Comparison of ENCODE assay signal across 17 cellular contexts in genomic region chr10:51144161-51144781, GRCh38.
DNase-seq lines count a peak whose midpoint lies in the region; ATAC-seq lines count a peak whose summit lies in the region.
"Had no signal": no experiment of that assay in that cellular context is flagged by ENCODE, and none has a peak within 500 bp of the region (broad histone marks: within the 10 kb centered on the region; RNA-seq: fewer than 3 reads in every experiment).

No MANE protein-coding gene starts in this region.

- DNase-seq in NCI-H1092 (lab: John Stamatoyannopoulos, UW), result no peak
- DNase-seq in activated T-cell treated with anti-CD3 and anti-CD28 coated beads for 4 hours, result no peak
- no peak for DNase-seq in SK-N-DZ (ENCODE audit: low spot score)
- DNase-seq: Calu3, DMS153, GOT3, KBM-7, NCI-H2029, NCI-H446 treated with DMSO at 0.1 percent for 48 hours, NCI-H526, SHP77 treated with DMSO at 0.1 percent for 48 hours had no signal

- ATAC-seq in GM18508 (IDR thresholded peaks at IDR 0.05; ENCODE audit: insufficient read depth, unreplicated experiment), result peak; percentile 52
- ATAC-seq in GM21447 (IDR thresholded peaks at IDR 0.05; ENCODE audit: unreplicated experiment), result peak; percentile 44
- peak; percentile 59 for ATAC-seq in HG03135 (IDR thresholded peaks at IDR 0.05; ENCODE audit: unreplicated experiment)
- peak; percentile 44 for ATAC-seq in HG03432 (IDR thresholded peaks at IDR 0.05; ENCODE audit: unreplicated experiment)
- no peak for ATAC-seq in HG03439 (IDR thresholded peaks at IDR 0.05; ENCODE audit: unreplicated experiment)
- ATAC-seq: HCT116 had no signal
